1 cellular context compared by ENCODE assay signal in the genomic region with DNA sequence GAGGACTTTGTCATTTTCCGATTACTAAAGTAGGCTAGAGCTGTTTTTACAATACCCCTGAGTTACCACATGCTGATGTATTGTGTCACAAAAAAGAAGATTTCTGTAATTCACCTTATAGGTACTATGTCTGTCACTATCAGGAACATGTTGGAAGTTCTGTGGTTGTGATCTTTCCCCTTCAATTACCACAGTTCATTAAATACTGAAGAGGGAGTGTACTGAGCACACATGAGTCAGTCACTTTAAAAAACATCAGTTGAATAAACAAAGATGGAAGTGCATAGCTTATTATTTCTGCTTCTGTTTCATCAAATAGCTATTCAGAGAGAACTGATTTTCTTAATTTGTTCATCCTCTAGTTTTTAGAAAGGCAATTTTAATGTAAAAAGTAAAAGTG.
TF ChIP-seq lines count a peak whose summit lies in the region.

No MANE protein-coding gene starts in this region.

TF ChIP-seq in HEK293, 187 proteins besides CTCF, POLR2A, EP300 and RAD21 (continued from another document and continues in another):
- TF ChIP-seq ZNF394 (tag by site-specific recombination; IDR thresholded peaks at IDR 0.05; ENCODE audit: borderline replicate concordance) (peak; percentile 59), ZNF366 (tag by site-specific recombination; conservative IDR thresholded peaks at IDR 0.05) (peak; percentile 76), GLI2 (tag by site-specific recombination; IDR thresholded peaks at IDR 0.05; ENCODE audit: borderline replicate concordance, low read depth) (peak; percentile 94), ZSCAN30 (tag by site-specific recombination; IDR thresholded peaks at IDR 0.05) (peak; percentile 100), ZNF558 (tag by site-specific recombination; IDR thresholded peaks at IDR 0.05) (peak; percentile 35; the same call in 1 of the 2 replicates), ZSCAN16 (tag by site-specific recombination; IDR thresholded peaks at IDR 0.05) (0 out of 2 replicates have a peak, but pooled peaks have one; percentile 62), IKZF3 (tag by site-specific recombination; IDR thresholded peaks at IDR 0.05) (peak; percentile 92), ZFP69B (tag by site-specific recombination; IDR thresholded peaks at IDR 0.05) (0 out of 2 replicates have a peak, but pooled peaks have one; percentile 33), ZNF10 (tag by site-specific recombination; IDR thresholded peaks at IDR 0.05) (peak; percentile 63; the same call in 1 of the 2 replicates), ZNF626 (tag by site-specific recombination; IDR thresholded peaks at IDR 0.05) (no peak), KLF8 (tag by site-specific recombination; IDR thresholded peaks at IDR 0.05) (0 out of 2 replicates have a peak, but pooled peaks have one; percentile 22), RBAK (tag by site-specific recombination; IDR thresholded peaks at IDR 0.05) (no peak), MZF1 (tag by site-specific recombination; IDR thresholded peaks at IDR 0.05; ENCODE audit: borderline replicate concordance) (no peak), TCF7L2 (IDR thresholded peaks at IDR 0.05; ENCODE audit: borderline replicate concordance, low read depth, low read length) (peak; percentile 47; the same call in 1 of the 2 replicates), WT1 (tag by site-specific recombination; IDR thresholded peaks at IDR 0.05) (peak; percentile 99), ZNF121 (tag by site-specific recombination; IDR thresholded peaks at IDR 0.05) (no peak), ZSCAN23 (tag by site-specific recombination; IDR thresholded peaks at IDR 0.05) (0 out of 2 replicates have a peak, but pooled peaks have one; percentile 34), ZFP37 (tag by site-specific recombination; IDR thresholded peaks at IDR 0.05) (no peak), ZNF747 (tag by site-specific recombination; IDR thresholded peaks at IDR 0.05) (no peak), ZNF433 (tag by site-specific recombination; IDR thresholded peaks at IDR 0.05; ENCODE audit: low read depth) (no peak), KLF10 (tag by site-specific recombination; IDR thresholded peaks at IDR 0.05) (peak; percentile 74), SP7 (tag by site-specific recombination; IDR thresholded peaks at IDR 0.05) (peak; percentile 94), TRIM28 (IDR thresholded peaks at IDR 0.05; ENCODE audit: borderline replicate concordance, low read length) (peak; percentile 22; the same call in 1 of the 2 replicates), ZNF302 (tag by site-specific recombination; IDR thresholded peaks at IDR 0.05; ENCODE audit: low read depth) (no peak), ZBTB17 (tag by site-specific recombination; IDR thresholded peaks at IDR 0.05) (0 out of 2 replicates have a peak, but pooled peaks have one; percentile 39), ZXDB (tag by site-specific recombination; IDR thresholded peaks at IDR 0.05) (peak; percentile 75), OSR2 (tag by site-specific recombination; IDR thresholded peaks at IDR 0.05) (peak; percentile 97), ZBTB1 (tag by site-specific recombination; IDR thresholded peaks at IDR 0.05) (peak; percentile 55; the same call in 1 of the 2 replicates), YY2 (tag by site-specific recombination; IDR thresholded peaks at IDR 0.05) (peak; percentile 30; the same call in 1 of the 2 replicates), ZNF660 (tag by site-specific recombination; IDR thresholded peaks at IDR 0.05) (no peak), FEZF1 (tag by site-specific recombination; IDR thresholded peaks at IDR 0.05) (peak; percentile 84), ZNF24 (tag by site-specific recombination; IDR thresholded peaks at IDR 0.05) (peak; percentile 62; the same call in 1 of the 2 replicates), ZNF157 (tag by site-specific recombination; IDR thresholded peaks at IDR 0.05) (no peak), GFI1B (tag by site-specific recombination; IDR thresholded peaks at IDR 0.05) (peak; percentile 72), ZNF510 (tag by site-specific recombination; IDR thresholded peaks at IDR 0.05; ENCODE audit: insufficient replicate concordance) (no peak)
- TF ChIP-seq, protein P1, sequence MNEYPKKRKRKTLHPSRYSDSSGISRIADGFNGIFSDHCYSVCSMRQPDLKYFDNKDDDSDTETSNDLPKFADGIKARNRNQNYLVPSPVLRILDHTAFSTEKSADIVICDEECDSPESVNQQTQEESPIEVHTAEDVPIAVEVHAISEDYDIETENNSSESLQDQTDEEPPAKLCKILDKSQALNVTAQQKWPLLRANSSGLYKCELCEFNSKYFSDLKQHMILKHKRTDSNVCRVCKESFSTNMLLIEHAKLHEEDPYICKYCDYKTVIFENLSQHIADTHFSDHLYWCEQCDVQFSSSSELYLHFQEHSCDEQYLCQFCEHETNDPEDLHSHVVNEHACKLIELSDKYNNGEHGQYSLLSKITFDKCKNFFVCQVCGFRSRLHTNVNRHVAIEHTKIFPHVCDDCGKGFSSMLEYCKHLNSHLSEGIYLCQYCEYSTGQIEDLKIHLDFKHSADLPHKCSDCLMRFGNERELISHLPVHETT (tag by site-specific recombination; IDR thresholded peaks at IDR 0.05): peak; percentile 91
- TF ChIP-seq, protein P2, sequence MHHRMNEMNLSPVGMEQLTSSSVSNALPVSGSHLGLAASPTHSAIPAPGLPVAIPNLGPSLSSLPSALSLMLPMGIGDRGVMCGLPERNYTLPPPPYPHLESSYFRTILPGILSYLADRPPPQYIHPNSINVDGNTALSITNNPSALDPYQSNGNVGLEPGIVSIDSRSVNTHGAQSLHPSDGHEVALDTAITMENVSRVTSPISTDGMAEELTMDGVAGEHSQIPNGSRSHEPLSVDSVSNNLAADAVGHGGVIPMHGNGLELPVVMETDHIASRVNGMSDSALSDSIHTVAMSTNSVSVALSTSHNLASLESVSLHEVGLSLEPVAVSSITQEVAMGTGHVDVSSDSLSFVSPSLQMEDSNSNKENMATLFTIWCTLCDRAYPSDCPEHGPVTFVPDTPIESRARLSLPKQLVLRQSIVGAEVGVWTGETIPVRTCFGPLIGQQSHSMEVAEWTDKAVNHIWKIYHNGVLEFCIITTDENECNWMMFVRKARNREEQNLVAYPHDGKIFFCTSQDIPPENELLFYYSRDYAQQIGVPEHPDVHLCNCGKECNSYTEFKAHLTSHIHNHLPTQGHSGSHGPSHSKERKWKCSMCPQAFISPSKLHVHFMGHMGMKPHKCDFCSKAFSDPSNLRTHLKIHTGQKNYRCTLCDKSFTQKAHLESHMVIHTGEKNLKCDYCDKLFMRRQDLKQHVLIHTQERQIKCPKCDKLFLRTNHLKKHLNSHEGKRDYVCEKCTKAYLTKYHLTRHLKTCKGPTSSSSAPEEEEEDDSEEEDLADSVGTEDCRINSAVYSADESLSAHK (tag by site-specific recombination; IDR thresholded peaks at IDR 0.05): peak; percentile 74
- TF ChIP-seq, protein P3, sequence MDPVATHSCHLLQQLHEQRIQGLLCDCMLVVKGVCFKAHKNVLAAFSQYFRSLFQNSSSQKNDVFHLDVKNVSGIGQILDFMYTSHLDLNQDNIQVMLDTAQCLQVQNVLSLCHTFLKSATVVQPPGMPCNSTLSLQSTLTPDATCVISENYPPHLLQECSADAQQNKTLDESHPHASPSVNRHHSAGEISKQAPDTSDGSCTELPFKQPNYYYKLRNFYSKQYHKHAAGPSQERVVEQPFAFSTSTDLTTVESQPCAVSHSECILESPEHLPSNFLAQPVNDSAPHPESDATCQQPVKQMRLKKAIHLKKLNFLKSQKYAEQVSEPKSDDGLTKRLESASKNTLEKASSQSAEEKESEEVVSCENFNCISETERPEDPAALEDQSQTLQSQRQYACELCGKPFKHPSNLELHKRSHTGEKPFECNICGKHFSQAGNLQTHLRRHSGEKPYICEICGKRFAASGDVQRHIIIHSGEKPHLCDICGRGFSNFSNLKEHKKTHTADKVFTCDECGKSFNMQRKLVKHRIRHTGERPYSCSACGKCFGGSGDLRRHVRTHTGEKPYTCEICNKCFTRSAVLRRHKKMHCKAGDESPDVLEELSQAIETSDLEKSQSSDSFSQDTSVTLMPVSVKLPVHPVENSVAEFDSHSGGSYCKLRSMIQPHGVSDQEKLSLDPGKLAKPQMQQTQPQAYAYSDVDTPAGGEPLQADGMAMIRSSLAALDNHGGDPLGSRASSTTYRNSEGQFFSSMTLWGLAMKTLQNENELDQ (tag by site-specific recombination; IDR thresholded peaks at IDR 0.05; ENCODE audit: low read depth): no peak
- TF ChIP-seq, protein P4, sequence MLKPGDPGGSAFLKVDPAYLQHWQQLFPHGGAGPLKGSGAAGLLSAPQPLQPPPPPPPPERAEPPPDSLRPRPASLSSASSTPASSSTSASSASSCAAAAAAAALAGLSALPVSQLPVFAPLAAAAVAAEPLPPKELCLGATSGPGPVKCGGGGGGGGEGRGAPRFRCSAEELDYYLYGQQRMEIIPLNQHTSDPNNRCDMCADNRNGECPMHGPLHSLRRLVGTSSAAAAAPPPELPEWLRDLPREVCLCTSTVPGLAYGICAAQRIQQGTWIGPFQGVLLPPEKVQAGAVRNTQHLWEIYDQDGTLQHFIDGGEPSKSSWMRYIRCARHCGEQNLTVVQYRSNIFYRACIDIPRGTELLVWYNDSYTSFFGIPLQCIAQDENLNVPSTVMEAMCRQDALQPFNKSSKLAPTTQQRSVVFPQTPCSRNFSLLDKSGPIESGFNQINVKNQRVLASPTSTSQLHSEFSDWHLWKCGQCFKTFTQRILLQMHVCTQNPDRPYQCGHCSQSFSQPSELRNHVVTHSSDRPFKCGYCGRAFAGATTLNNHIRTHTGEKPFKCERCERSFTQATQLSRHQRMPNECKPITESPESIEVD (tag by site-specific recombination; IDR thresholded peaks at IDR 0.05): peak; percentile 96
- TF ChIP-seq, protein P5, sequence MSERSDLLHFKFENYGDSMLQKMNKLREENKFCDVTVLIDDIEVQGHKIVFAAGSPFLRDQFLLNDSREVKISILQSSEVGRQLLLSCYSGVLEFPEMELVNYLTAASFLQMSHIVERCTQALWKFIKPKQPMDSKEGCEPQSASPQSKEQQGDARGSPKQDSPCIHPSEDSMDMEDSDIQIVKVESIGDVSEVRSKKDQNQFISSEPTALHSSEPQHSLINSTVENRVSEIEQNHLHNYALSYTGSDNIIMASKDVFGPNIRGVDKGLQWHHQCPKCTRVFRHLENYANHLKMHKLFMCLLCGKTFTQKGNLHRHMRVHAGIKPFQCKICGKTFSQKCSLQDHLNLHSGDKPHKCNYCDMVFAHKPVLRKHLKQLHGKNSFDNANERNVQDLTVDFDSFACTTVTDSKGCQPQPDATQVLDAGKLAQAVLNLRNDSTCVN (tag by site-specific recombination; optimal IDR thresholded peaks at IDR 0.05): no peak
- TF ChIP-seq, protein P6, sequence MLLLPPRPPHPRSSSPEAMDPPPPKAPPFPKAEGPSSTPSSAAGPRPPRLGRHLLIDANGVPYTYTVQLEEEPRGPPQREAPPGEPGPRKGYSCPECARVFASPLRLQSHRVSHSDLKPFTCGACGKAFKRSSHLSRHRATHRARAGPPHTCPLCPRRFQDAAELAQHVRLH (tag by site-specific recombination; IDR thresholded peaks at IDR 0.05): 0 out of 2 replicates have a peak, but pooled peaks have one; percentile 18
- TF ChIP-seq, protein P7, sequence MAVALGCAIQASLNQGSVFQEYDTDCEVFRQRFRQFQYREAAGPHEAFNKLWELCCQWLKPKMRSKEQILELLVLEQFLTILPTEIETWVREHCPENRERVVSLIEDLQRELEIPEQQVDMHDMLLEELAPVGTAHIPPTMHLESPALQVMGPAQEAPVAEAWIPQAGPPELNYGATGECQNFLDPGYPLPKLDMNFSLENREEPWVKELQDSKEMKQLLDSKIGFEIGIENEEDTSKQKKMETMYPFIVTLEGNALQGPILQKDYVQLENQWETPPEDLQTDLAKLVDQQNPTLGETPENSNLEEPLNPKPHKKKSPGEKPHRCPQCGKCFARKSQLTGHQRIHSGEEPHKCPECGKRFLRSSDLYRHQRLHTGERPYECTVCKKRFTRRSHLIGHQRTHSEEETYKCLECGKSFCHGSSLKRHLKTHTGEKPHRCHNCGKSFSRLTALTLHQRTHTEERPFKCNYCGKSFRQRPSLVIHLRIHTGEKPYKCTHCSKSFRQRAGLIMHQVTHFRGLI (tag by site-specific recombination; IDR thresholded peaks at IDR 0.05): no peak; the same call in 1 of the 2 replicates
- TF ChIP-seq, protein P8, sequence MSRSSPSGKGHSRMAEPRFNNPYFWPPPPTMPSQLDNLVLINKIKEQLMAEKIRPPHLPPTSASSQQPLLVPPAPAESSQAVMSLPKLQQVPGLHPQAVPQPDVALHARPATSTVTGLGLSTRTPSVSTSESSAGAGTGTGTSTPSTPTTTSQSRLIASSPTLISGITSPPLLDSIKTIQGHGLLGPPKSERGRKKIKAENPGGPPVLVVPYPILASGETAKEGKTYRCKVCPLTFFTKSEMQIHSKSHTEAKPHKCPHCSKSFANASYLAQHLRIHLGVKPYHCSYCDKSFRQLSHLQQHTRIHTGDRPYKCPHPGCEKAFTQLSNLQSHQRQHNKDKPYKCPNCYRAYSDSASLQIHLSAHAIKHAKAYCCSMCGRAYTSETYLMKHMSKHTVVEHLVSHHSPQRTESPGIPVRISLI (tag by site-specific recombination; IDR thresholded peaks at IDR 0.05): peak; percentile 97
- TF ChIP-seq, protein P9, sequence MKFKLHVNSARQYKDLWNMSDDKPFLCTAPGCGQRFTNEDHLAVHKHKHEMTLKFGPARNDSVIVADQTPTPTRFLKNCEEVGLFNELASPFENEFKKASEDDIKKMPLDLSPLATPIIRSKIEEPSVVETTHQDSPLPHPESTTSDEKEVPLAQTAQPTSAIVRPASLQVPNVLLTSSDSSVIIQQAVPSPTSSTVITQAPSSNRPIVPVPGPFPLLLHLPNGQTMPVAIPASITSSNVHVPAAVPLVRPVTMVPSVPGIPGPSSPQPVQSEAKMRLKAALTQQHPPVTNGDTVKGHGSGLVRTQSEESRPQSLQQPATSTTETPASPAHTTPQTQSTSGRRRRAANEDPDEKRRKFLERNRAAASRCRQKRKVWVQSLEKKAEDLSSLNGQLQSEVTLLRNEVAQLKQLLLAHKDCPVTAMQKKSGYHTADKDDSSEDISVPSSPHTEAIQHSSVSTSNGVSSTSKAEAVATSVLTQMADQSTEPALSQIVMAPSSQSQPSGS (tag by site-specific recombination; IDR thresholded peaks at IDR 0.05; ENCODE audit: low read depth): 0 out of 2 replicates have a peak, but pooled peaks have one; percentile 34
- TF ChIP-seq, protein P10, sequence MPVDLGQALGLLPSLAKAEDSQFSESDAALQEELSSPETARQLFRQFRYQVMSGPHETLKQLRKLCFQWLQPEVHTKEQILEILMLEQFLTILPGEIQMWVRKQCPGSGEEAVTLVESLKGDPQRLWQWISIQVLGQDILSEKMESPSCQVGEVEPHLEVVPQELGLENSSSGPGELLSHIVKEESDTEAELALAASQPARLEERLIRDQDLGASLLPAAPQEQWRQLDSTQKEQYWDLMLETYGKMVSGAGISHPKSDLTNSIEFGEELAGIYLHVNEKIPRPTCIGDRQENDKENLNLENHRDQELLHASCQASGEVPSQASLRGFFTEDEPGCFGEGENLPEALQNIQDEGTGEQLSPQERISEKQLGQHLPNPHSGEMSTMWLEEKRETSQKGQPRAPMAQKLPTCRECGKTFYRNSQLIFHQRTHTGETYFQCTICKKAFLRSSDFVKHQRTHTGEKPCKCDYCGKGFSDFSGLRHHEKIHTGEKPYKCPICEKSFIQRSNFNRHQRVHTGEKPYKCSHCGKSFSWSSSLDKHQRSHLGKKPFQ (tag by site-specific recombination; IDR thresholded peaks at IDR 0.05): no peak
